Comparison of ENCODE assay signal across 1 cellular context in genomic region chr9:113580954-113581311, GRCh38.
TF ChIP-seq lines count a peak whose summit lies in the region.

No MANE protein-coding gene starts in this region.

TF ChIP-seq in HepG2, 621 proteins besides CTCF, POLR2A, EP300 and RAD21 (continued from another document):
- TF ChIP-seq PBX2 (CRISPR knock-in tag; IDR thresholded peaks at IDR 0.05) = no peak
- no peak for TF ChIP-seq MYPOP (CRISPR knock-in tag; IDR thresholded peaks at IDR 0.05)
